In the genomic region with DNA sequence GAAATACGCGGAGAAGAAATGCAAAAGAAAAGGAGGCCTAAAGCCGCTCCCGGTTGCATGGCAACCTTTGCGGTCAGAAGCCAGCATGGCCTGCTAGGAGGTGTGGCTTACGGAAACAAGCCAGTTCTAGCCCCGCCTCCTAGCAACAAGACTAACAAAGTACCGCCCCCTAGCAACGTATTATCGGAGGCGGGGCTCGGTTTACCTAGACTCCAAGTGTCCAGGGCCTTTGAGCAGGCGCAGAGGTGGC, we compare ENCODE assay signal across 7 cellular contexts. TPM values are rescaled to one million over a fixed set of nuclear protein-coding genes. Genes with fewer than 3 reads are reported as not detected.
DNase-seq lines count a peak whose midpoint lies in the region; ATAC-seq and TF ChIP-seq lines count a peak whose summit lies in the region.

No MANE protein-coding gene starts in this region.

- ATAC-seq in HG02938 (IDR thresholded peaks at IDR 0.05; ENCODE audit: unreplicated experiment) (no peak), HG03520 (IDR thresholded peaks at IDR 0.05; ENCODE audit: unreplicated experiment) (no peak)

- no peak overlapping the region for H3K27ac ChIP-seq in WERI-Rb-1
- peak overlapping the region in 7 of 8 donors; percentile 13 to 99 (median 97) for H3K27ac ChIP-seq in spleen

- TF ChIP-seq POLR2A in spleen (IDR thresholded peaks at IDR 0.05), result no peak

- peak overlapping the region; percentile 12; the same call in 1 of the 2 replicates for H3K4me3 ChIP-seq in HAP-1
- peak overlapping the region; percentile 34 for H3K4me3 ChIP-seq in WERI-Rb-1 (ENCODE audit: low read depth, low read length)
- peak overlapping the region; percentile 17 for H3K4me3 ChIP-seq in iPS-11a (ENCODE audit: low read depth, low read length)
- peak overlapping the region; percentile 17 to 99 (median 86) for H3K4me3 ChIP-seq in spleen

- intact Hi-C loops in spleen (cut with DNase I; ENCODE audit: low total_unique reads), result no loop called here

- peaks cover 3% of the 10 kb centered on the region for H3K4me1 ChIP-seq in HAP-1
- peaks cover 10 to 46% (median 31%) of the 10 kb centered on the region in 6 donors for H3K4me1 ChIP-seq in spleen

- H3K27me3 ChIP-seq in HAP-1 (ENCODE audit: low read depth), result no peaks in the 10 kb centered on the region
- H3K27me3 ChIP-seq in WERI-Rb-1 (ENCODE audit: insufficient read depth, low read depth, severe bottlenecking), result peaks cover 24% of the 10 kb centered on the region
- no peaks in the 10 kb centered on the region for H3K27me3 ChIP-seq in spleen (replicated peaks in 1 of 7)

- in situ Hi-C loops in HAP-1 (cut with MboI; ENCODE audit: low sequenced_read_pairs), result no loop called here

- DNase-seq in HAP-1 (ENCODE audit: low spot score in 2 of 2) (no peak), WERI-Rb-1 (no peak), spleen (no peak), NCI-H1436 treated with DMSO at 0.1 percent for 48 hours (lab: John Stamatoyannopoulos, UW) (no peak)

- TF ChIP-seq CTCF in WERI-Rb-1 (IDR thresholded peaks at IDR 0.05; ENCODE audit: low read depth, low read length) (no peak), spleen (IDR thresholded peaks at IDR 0.05 in 8 of 11, conservative IDR thresholded peaks at IDR 0.05 in 3 of 11) (peak in 1 of 11 experiments; percentile 2)

- H3K36me3 ChIP-seq in HAP-1 (replicated peaks) (peaks cover 37% of the 10 kb centered on the region), WERI-Rb-1 (peaks cover 38% of the 10 kb centered on the region), spleen (peaks cover 0 to 37% (median 35%) of the 10 kb centered on the region in 6 donors)

- WGBS in spleen, 5 donors, result 0 to 1% (median 0%) methylated on average over 13 of the region's 13 CpGs

- H3K9me3 ChIP-seq in HAP-1, result no peaks in the 10 kb centered on the region
- H3K9me3 ChIP-seq in WERI-Rb-1 (ENCODE audit: severe bottlenecking), result no peaks in the 10 kb centered on the region
- no peaks in the 10 kb centered on the region for H3K9me3 ChIP-seq in spleen

RNA-seq across cellular contexts. Expression of a gene that starts 0.4 kb away (rescaled TPM):
- total RNA-seq in spleen, result 10 to 100 TPM; 31.4 to 66.4 (median 48.2) TPM
- 10 to 100 TPM; 22.6 to 44.1 (median 24.6) TPM for polyA plus RNA-seq in spleen

RNA-seq across cellular contexts. Expression of a gene that starts 13.4 kb away (rescaled TPM):
- 1 to 10 TPM in 2 of 7 donors, under 1 TPM in 5; 0.43 to 1.4 (median 0.93) TPM for total RNA-seq in spleen
- under 1 TPM; 0.26 to 0.61 (median 0.38) TPM for polyA plus RNA-seq in spleen

RNA-seq across cellular contexts. Expression of a gene that starts 22.9 kb away (rescaled TPM):
- total RNA-seq in spleen, result 10 to 100 TPM; 24.3 to 34.5 (median 26.0) TPM
- polyA plus RNA-seq in spleen, result 10 to 100 TPM in 1 of 3 donors, 1 to 10 TPM in 2; 5.5 to 14.7 (median 9.5) TPM

RNA-seq across cellular contexts. Expression of a gene that starts 42.9 kb away (rescaled TPM):
- total RNA-seq in spleen, result 1 to 10 TPM in 6 of 7 donors, under 1 TPM in 1; 0.69 to 4.2 (median 1.5) TPM
- 1 to 10 TPM in 1 of 3 donors, under 1 TPM in 2; 0.29 to 1.1 (median 0.37) TPM for polyA plus RNA-seq in spleen

Comparison
In these comparisons a context has a peak if more than half of its experiments do, and no peak if none do; other contexts are left out.
1. H3K4me3 ChIP-seq: peak in every context shown above with its lines; median percentile 86 in spleen; 34 in WERI-Rb-1; 17 in iPS-11a; 12 in HAP-1.